12 cellular contexts compared by ENCODE assay signal in the genomic region with DNA sequence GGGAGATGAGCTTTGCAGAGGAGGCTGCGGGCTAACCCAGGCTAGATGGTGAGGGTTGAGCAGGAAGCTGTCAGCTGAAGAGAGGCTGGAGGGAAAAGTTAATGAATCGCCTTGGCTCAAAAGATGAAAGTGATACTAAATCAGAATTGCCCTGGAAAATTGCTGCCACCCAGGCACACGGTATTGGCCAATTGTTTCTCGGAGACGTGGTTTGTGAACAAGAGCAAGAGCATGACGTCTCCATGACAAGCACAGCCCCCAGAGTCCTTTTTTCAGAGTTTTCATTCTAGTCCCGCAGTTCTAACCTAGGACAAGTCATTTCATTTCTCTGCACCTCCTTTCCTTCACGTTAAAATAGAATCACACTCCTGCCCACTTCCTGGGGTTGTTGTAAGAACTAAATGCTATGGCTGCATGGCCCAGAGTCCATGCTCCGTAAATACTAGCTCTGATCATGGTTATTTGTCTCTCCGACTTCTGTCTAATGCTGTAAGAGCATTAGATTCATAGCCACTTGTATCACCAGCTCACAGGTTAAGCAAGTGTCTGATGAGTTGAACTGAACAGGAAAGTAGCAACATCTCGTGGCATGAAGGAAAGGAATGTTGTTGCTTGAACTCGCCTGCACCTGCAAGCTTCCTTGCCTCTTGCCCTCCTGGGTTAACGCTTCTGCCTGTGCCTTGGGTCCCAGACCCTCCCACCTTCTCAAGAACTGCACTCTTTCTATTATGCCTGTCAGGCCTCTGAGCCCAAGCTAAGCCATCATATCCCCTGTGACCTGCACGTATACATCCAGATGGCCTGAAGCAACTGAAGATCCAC. TPM values are rescaled to one million over a fixed set of nuclear protein-coding genes. Genes with fewer than 3 reads are reported as not detected.
DNase-seq lines count a peak whose midpoint lies in the region; ATAC-seq, FAIRE-seq and TF ChIP-seq lines count a peak whose summit lies in the region.
"Had no signal": no experiment of that assay in that cellular context is flagged by ENCODE, and none has a peak within 500 bp of the region (broad histone marks: within the 10 kb centered on the region; RNA-seq: fewer than 3 reads in every experiment).

No MANE protein-coding gene starts in this region.

- H3K27me3 ChIP-seq in upper lobe of left lung = no peaks in the 10 kb centered on the region
- peaks cover 0 to 7% of the 10 kb centered on the region in 2 donors for H3K27me3 ChIP-seq in tibial artery
- H3K27me3 ChIP-seq: vagina had no signal

- TF ChIP-seq EP300 in upper lobe of left lung (IDR thresholded peaks at IDR 0.05) = no peak

- 43 to 44% methylated on average over 14 of the region's 14 CpGs for WGBS in upper lobe of left lung, 2 donors

- no peak for DNase-seq in GM12892 (ENCODE audit: insufficient read length)
- DNase-seq in activated CD4-positive, alpha-beta T cell treated with anti-CD3 and anti-CD28 coated beads, Interleukin-2, amount 50 U/mL, for 48 hours = peak; percentile 25 to 54
- peak; percentile 23 to 48 for DNase-seq in stimulated activated CD8-positive, alpha-beta memory T cell treated with anti-CD3 and anti-CD28 coated beads, Interleukin-15, amount 100 ng/mL, for 48 hours (ENCODE audit: low read depth in 2 of 2)
- DNase-seq in upper lobe of left lung = no peak
- no peak for DNase-seq in germinal center (ENCODE audit: low spot score)
- DNase-seq in tibial artery = no peak
- DNase-seq: endodermal cell, H9, NCI-H1048, T-helper 9 cell had no signal

- H3K4me3 ChIP-seq in upper lobe of left lung (no peak overlapping the region), tibial artery (no peak overlapping the region)
- H3K4me3 ChIP-seq: vagina had no signal

- TF ChIP-seq POLR2A in GM12892 (IDR thresholded peaks at IDR 0.05; ENCODE audit: low read depth, low read length) = no peak
- no peak for TF ChIP-seq POLR2A in upper lobe of left lung (IDR thresholded peaks at IDR 0.05)

- H3K27ac ChIP-seq in upper lobe of left lung (peak overlapping the region in 1 of 4 donors; percentile 21), tibial artery (no peak overlapping the region)
- H3K27ac ChIP-seq: vagina had no signal

- peak; percentile 65 for FAIRE-seq in GM12892 (lab: Jason Lieb, UNC)

- H3K9me3 ChIP-seq in upper lobe of left lung (peaks cover 0 to 9% (median 6%) of the 10 kb centered on the region in 4 donors), tibial artery (peaks cover 0 to 14% (median 7%) of the 10 kb centered on the region in 3 donors)

- H3K36me3 ChIP-seq in upper lobe of left lung = peaks cover 0 to 22% (median 16%) of the 10 kb centered on the region in 4 donors
- H3K36me3 ChIP-seq in tibial artery = peaks cover 18 to 28% (median 24%) of the 10 kb centered on the region in 3 donors

- H3K4me1 ChIP-seq in upper lobe of left lung (no peaks in the 10 kb centered on the region), tibial artery (no peaks in the 10 kb centered on the region)

- TF ChIP-seq CTCF in upper lobe of left lung (IDR thresholded peaks at IDR 0.05) (no peak), tibial artery (IDR thresholded peaks at IDR 0.05) (no peak)

- intact Hi-C loops in tibial artery (cut with DNase I; ENCODE audit: low total_unique reads) = no loop called here

- peak; percentile 81 for ATAC-seq in esophagus mucosa
- ATAC-seq in upper lobe of left lung (ENCODE audit: low FRiP score in 2 of 2) = no peak

RNA-seq across cellular contexts. Expression of a gene that starts 33.8 kb away (rescaled TPM):
- 45.5 TPM for polyA plus RNA-seq in GM12892 (2012; ENCODE audit: missing spikeins)
- total RNA-seq in esophagus mucosa (67.8 TPM), upper lobe of left lung (100 to 1,000 TPM in 1 of 6 donors, 10 to 100 TPM in 5; 57.9 to 115 (median 66.7) TPM)

Comparison
In these comparisons a context has a peak if more than half of its experiments do, and no peak if none do; other contexts are left out.
1. DNase-seq: peak in activated CD4-positive, alpha-beta T cell treated with anti-CD3 and anti-CD28 coated beads, Interleukin-2, amount 50 U/mL, for 48 hours (2 of 2) and stimulated activated CD8-positive, alpha-beta memory T cell treated with anti-CD3 and anti-CD28 coated beads, Interleukin-15, amount 100 ng/mL, for 48 hours (2 of 2); none in GM12892 (single experiment), upper lobe of left lung (0 of 2), germinal center (single experiment) and tibial artery (0 of 2).